8 cellular contexts compared by ENCODE assay signal in the genomic region with DNA sequence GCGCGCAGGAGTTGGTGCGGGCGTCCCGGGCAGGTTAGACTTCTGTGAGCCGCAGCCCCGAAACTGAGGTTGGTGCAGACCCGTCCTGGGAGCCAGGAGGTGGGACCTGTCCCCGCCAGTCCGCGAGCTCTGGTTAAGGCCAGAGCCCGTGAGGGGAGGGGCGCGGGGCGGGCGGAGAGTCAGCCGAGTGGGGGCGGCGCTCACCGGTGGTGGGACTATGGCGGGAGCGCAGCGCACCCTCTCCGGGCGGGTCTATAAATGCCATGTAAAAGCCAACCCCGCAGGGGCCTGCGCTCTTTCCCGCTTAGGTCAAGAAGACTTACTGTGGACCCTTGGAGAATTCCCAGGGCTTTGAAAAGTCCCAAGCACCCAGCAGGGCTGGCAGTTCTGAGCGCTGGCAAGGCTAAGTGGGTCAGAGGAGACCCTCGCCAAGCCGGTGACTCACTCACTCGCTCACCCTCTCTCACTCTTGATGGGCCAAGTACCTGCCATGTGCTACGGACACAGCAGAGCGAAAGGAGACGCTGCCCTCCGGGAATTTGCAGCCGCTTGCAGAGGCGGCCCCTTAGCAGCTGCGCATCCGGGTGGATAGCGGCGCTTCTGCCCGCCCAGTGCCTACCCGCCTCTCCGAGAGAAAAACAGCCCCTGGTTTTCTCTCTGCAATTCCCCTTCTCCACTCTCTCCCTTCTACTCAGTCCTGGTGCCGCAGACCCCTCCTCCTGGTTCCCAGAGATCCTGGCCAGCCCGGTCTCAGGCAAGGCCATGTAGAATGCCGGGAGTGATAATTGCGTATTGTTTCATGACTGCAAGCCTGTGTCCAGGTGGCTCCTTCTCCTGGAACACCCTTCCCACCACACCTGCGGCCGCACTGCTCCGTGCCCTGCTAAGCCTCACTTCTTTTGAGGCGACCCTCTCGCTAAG. TPM values are rescaled to one million over a fixed set of nuclear protein-coding genes. Genes with fewer than 3 reads are reported as not detected.
A peak's percentile ranks its signal among the peaks of the same experiment; 100 is the strongest.
DNase-seq lines count a peak whose midpoint lies in the region; ATAC-seq and TF ChIP-seq lines count a peak whose summit lies in the region.

A gene (minus strand): TSS at position 110 of the 921 bp plus-strand sequence. CDS start 19,607 bp downstream, outside the sequence.

- H3K27me3 Mint-ChIP-seq in endodermal cell (ENCODE audit: insufficient read depth): peaks cover 60% of the 10 kb centered on the region

- TF ChIP-seq CTCF in endodermal cell (conservative IDR thresholded peaks at IDR 0.05) (no peak), lower lobe of right lung (IDR thresholded peaks at IDR 0.05) (no peak), transverse colon (IDR thresholded peaks at IDR 0.05) (no peak), PC-3 (conservative IDR thresholded peaks at IDR 0.05; ENCODE audit: low read depth, low read length) (no peak)

- in situ Hi-C loops in ACHN (cut with HindIII; ENCODE audit: low pct_ligation_motif_present, low pct_unique_long_range_greater_than_20kb, low sequenced_read_pairs) (no loop called here), transverse colon (cut with MboI; ENCODE audit: low pct_ligation_motif_present in 1 of 4, low pct_unique_long_range_greater_than_20kb in 1 of 4, low sequenced_read_pairs in 3 of 4) (no loop called here)

- no peaks in the 10 kb centered on the region for H3K9me3 Mint-ChIP-seq in endodermal cell

- H3K27ac ChIP-seq in endodermal cell (ENCODE audit: low read depth, low read length) (no peak within 1 kb of the TSS), lower lobe of right lung (peak within 1 kb of the TSS; percentile 53), transverse colon (peak within 1 kb of the TSS; percentile 80 to 88 (median 83)), PC-3 (ENCODE audit: low read length) (no peak within 1 kb of the TSS)

- H3K4me3 Mint-ChIP-seq in endodermal cell: peak within 1 kb of the TSS; percentile 66

- peaks cover 11% of the 10 kb centered on the region for H3K4me1 Mint-ChIP-seq in endodermal cell

- H3K4me3 ChIP-seq in endodermal cell (ENCODE audit: low read length): peak within 1 kb of the TSS; percentile 79
- peak within 1 kb of the TSS; percentile 55 for H3K4me3 ChIP-seq in lower lobe of right lung
- H3K4me3 ChIP-seq in transverse colon: peak within 1 kb of the TSS; percentile 49 to 60 (median 52)
- no peak within 1 kb of the TSS for H3K4me3 ChIP-seq in PC-3 (ENCODE audit: low read length)

- CTCF ChIA-PET in PC-3 (lab: Charles Lee): no interaction called here

- H3K4me1 ChIP-seq in endodermal cell (ENCODE audit: control insufficient read depth, insufficient read depth, low read length) (no peaks in the 10 kb centered on the region), lower lobe of right lung (peaks cover 14% of the 10 kb centered on the region), transverse colon (peaks cover 5 to 25% (median 17%) of the 10 kb centered on the region in 4 donors), PC-3 (ENCODE audit: insufficient read depth, low read length) (no peaks in the 10 kb centered on the region)

- peak; percentile 39 for DNase-seq in ACHN
- peak; percentile 4 to 24 for DNase-seq in NCI-H1930 (lab: John Stamatoyannopoulos, UW)
- peak; percentile 92 for DNase-seq in endodermal cell
- peak; percentile 65 for DNase-seq in lower lobe of right lung
- peak; percentile 57 for DNase-seq in transverse colon
- no peak for DNase-seq in PC-3
- no peak for DNase-seq in CD1c-positive myeloid dendritic cell (ENCODE audit: extremely low spot score)

- H3K9me3 ChIP-seq in endodermal cell (ENCODE audit: control insufficient read depth, low read length) (no peaks in the 10 kb centered on the region), lower lobe of right lung (no peaks in the 10 kb centered on the region), transverse colon (no peaks in the 10 kb centered on the region), PC-3 (ENCODE audit: low read length) (no peaks in the 10 kb centered on the region)

- no peaks in the 10 kb centered on the region for H3K9me2 ChIP-seq in PC-3 (replicated peaks; ENCODE audit: low read length)

- H3K27me3 ChIP-seq in endodermal cell (ENCODE audit: control insufficient read depth, insufficient read depth, low read length, poor library complexity, severe bottlenecking): peaks cover 69% of the 10 kb centered on the region
- H3K27me3 ChIP-seq in lower lobe of right lung (ENCODE audit: low read depth): peaks cover 30% of the 10 kb centered on the region
- H3K27me3 ChIP-seq in transverse colon: peaks cover 40% of the 10 kb centered on the region
- peaks cover 9% of the 10 kb centered on the region for H3K27me3 ChIP-seq in PC-3 (ENCODE audit: low read length)

- H3K36me3 ChIP-seq in endodermal cell (ENCODE audit: control insufficient read depth, insufficient read depth, low read length) (no peaks in the 10 kb centered on the region), lower lobe of right lung (no peaks in the 10 kb centered on the region), transverse colon (no peaks in the 10 kb centered on the region), PC-3 (ENCODE audit: low read depth, low read length) (no peaks in the 10 kb centered on the region)

- peak; percentile 44 for TF ChIP-seq POLR2A in transverse colon (IDR thresholded peaks at IDR 0.05)

- H4K20me1 ChIP-seq in PC-3 (ENCODE audit: low read length): no peaks in the 10 kb centered on the region

- peak; percentile 82 to 86 for ATAC-seq in lower lobe of right lung
- ATAC-seq in HG03378 (IDR thresholded peaks at IDR 0.05; ENCODE audit: unreplicated experiment): no peak
- no peak for ATAC-seq in PC-3

- no TSS peak for BruUV-seq in PC-3 (replicated peaks; lab: Mats Ljungman, UMichigan)

- H3K9ac ChIP-seq in endodermal cell (ENCODE audit: extremely low read depth, low read length, poor library complexity, severe bottlenecking) (no peak within 1 kb of the TSS), PC-3 (ENCODE audit: low read length) (no peak within 1 kb of the TSS)

- H3K79me2 ChIP-seq in PC-3 (ENCODE audit: low read length): no peaks in the 10 kb centered on the region

- no peak within 1 kb of the TSS for H2AFZ ChIP-seq in PC-3 (ENCODE audit: low read length)

- no peaks in the 10 kb centered on the region for H3K36me3 Mint-ChIP-seq in endodermal cell (ENCODE audit: low read depth)

- POLR2A ChIA-PET in PC-3 (lab: Charles Lee; ENCODE audit: unreplicated experiment): no interaction called here

- H3K4me2 ChIP-seq in PC-3 (ENCODE audit: low read length): no peak within 1 kb of the TSS

- intact Hi-C loops in lower lobe of right lung (cut with DNase I) (no loop called here), transverse colon (cut with DNase I; ENCODE audit: low total_unique reads) (no loop called here), PC-3 (cut with micrococcal nuclease) (no loop called here)

- no peaks in the 10 kb centered on the region for H3F3A ChIP-seq in PC-3 (ENCODE audit: low read length, unreplicated experiment)

- H3K27ac Mint-ChIP-seq in endodermal cell: peak within 1 kb of the TSS; percentile 78

- peak; percentile 66 for TF ChIP-seq EP300 in transverse colon (IDR thresholded peaks at IDR 0.05; ENCODE audit: low read depth)

- WGBS in endodermal cell (ENCODE audit: insufficient coverage in 1 of 2, insufficient read length in 1 of 2), 2 experiments: 10 to 17% methylated on average over 28 to 54 of the region's 54 CpGs
- 8 to 10% methylated on average over 2 to 53 of the region's 54 CpGs for WGBS in transverse colon (ENCODE audit: low coverage in 1 of 2), 2 donors

RNA-seq across cellular contexts. Expression of the gene that starts here (rescaled TPM):
- total RNA-seq in endodermal cell (1 to 10 TPM; 1.0 to 1.6 TPM), lower lobe of right lung (2.8 TPM), transverse colon (10 to 100 TPM in 2 of 4 donors, 1 to 10 TPM in 2; 5.9 to 32.2 (median 16.1) TPM), PC-3 (2014; rRNA removed) (not detected in 2 replicates)
- polyA plus RNA-seq in endodermal cell (2013, experiment 1 of 2): 1.6 TPM
- 0.95 TPM for polyA plus RNA-seq in endodermal cell (2013, experiment 2 of 2)

Comparison
In these comparisons a context has a peak if more than half of its experiments do, and no peak if none do; other contexts are left out.
1. DNase-seq: peak in ACHN (single experiment), NCI-H1930 (2 of 2), endodermal cell (single experiment), lower lobe of right lung (single experiment) and transverse colon (single experiment); none in PC-3 (single experiment) and CD1c-positive myeloid dendritic cell (single experiment).
2. H3K27ac ChIP-seq: peak in lower lobe of right lung (single experiment) and transverse colon (4 of 4); none in endodermal cell (single experiment) and PC-3 (single experiment).
3. ATAC-seq: peak in lower lobe of right lung (2 of 2); none in HG03378 (single experiment) and PC-3 (single experiment).